In genomic region chr11:65384301-65384889, GRCh38 we compare ENCODE assay signal across 10 cellular contexts. TPM values are rescaled to one million over a fixed set of nuclear protein-coding genes. Genes with fewer than 3 reads are reported as not detected.
A peak's percentile ranks its signal among the peaks of the same experiment; 100 is the strongest.
DNase-seq lines count a peak whose midpoint lies in the region; ATAC-seq and TF ChIP-seq lines count a peak whose summit lies in the region.
"Had no signal": no experiment of that assay in that cellular context is flagged by ENCODE, and none has a peak within 500 bp of the region (broad histone marks: within the 10 kb centered on the region; RNA-seq: fewer than 3 reads in every experiment).

No MANE protein-coding gene starts in this region.

- H3K36me3 ChIP-seq in ascending aorta = no peaks in the 10 kb centered on the region
- no peaks in the 10 kb centered on the region for H3K36me3 ChIP-seq in thoracic aorta

- ATAC-seq in activated CD8-positive, alpha-beta memory T cell treated with anti-CD3 and anti-CD28 coated beads, Interleukin-2, amount 10 ng/mL, durations not matched to agents 7 days and 5 days = no peak
- ATAC-seq in thoracic aorta (ENCODE audit: insufficient number of reproducible peaks, low FRiP score, low read depth) = no peak
- ATAC-seq in sciatic nerve = no peak

- H3K4me3 Mint-ChIP-seq in activated CD8-positive, alpha-beta memory T cell treated with anti-CD3 and anti-CD28 coated beads, Interleukin-2, amount 10 ng/mL, durations not matched to agents 7 days and 5 days = peak overlapping the region; percentile 27

- H3K9me3 Mint-ChIP-seq in activated CD8-positive, alpha-beta memory T cell treated with anti-CD3 and anti-CD28 coated beads, Interleukin-2, amount 10 ng/mL, durations not matched to agents 7 days and 5 days (ENCODE audit: low read depth) = no peaks in the 10 kb centered on the region

- no peaks in the 10 kb centered on the region for H3K27me3 ChIP-seq in ascending aorta
- H3K27me3 ChIP-seq in layer of hippocampus (ENCODE audit: control insufficient read depth, insufficient read depth, low read length) = no peaks in the 10 kb centered on the region
- no peaks in the 10 kb centered on the region for H3K27me3 ChIP-seq in thoracic aorta (replicated peaks; ENCODE audit: insufficient read depth)

- peaks cover 7% of the 10 kb centered on the region for H3K36me3 Mint-ChIP-seq in activated CD8-positive, alpha-beta memory T cell treated with anti-CD3 and anti-CD28 coated beads, Interleukin-2, amount 10 ng/mL, durations not matched to agents 7 days and 5 days

- H3K4me1 Mint-ChIP-seq in activated CD8-positive, alpha-beta memory T cell treated with anti-CD3 and anti-CD28 coated beads, Interleukin-2, amount 10 ng/mL, durations not matched to agents 7 days and 5 days = peaks cover 69% of the 10 kb centered on the region

- H3K27ac Mint-ChIP-seq in activated CD8-positive, alpha-beta memory T cell treated with anti-CD3 and anti-CD28 coated beads, Interleukin-2, amount 10 ng/mL, durations not matched to agents 7 days and 5 days = peak overlapping the region; percentile 93

- H3K27ac ChIP-seq in ascending aorta (peak overlapping the region; percentile 95 to 97), layer of hippocampus (ENCODE audit: low read depth, low read length) (peak overlapping the region; percentile 68), thoracic aorta (peak overlapping the region; percentile 94 to 97)

- CTCF ChIA-PET in activated CD8-positive, alpha-beta memory T cell treated with anti-CD3 and anti-CD28 coated beads, Interleukin-2, amount 10 ng/mL, durations not matched to agents 7 days and 5 days (lab: Charles Lee) = interaction anchor here (1.0 to 3.5 kb wide), 4 partner anchors 32 to 156 kb away, joined by 3 to 22 read pairs (median 4); no protein-coding TSS in a partner anchor

- intact Hi-C loops in ascending aorta (cut with DNase I) = loop anchor here (5.0 kb wide), 1 partner anchor 188 kb away; the partner anchor contains the start of genes FAM89B and ZNRD2
- intact Hi-C loops in sciatic nerve (cut with DNase I) = loop anchor here (5.0 kb wide), 1 partner anchor 33 kb away; no protein-coding TSS in a partner anchor

- no peaks in the 10 kb centered on the region for H3K27me3 Mint-ChIP-seq in activated CD8-positive, alpha-beta memory T cell treated with anti-CD3 and anti-CD28 coated beads, Interleukin-2, amount 10 ng/mL, durations not matched to agents 7 days and 5 days

- DNase-seq in activated CD8-positive, alpha-beta memory T cell treated with anti-CD3 and anti-CD28 coated beads, Interleukin-2, amount 10 ng/mL, durations not matched to agents 7 days and 5 days = no peak
- no peak for DNase-seq in activated CD8-positive, alpha-beta memory T cell treated with anti-CD3 and anti-CD28 coated beads, Interleukin-2, amount 50 U/mL, for 48 hours
- DNase-seq in ascending aorta (ENCODE audit: low spot score in 2 of 2) (no peak), thoracic aorta (ENCODE audit: low spot score) (no peak), AG08396 (ENCODE audit: low spot score) (no peak), sciatic nerve (ENCODE audit: low spot score) (no peak), NCI-H526 treated with DMSO at 0.1 percent for 48 hours (lab: John Stamatoyannopoulos, UW) (no peak)
- DNase-seq: activated effector memory CD4-positive, alpha-beta T cell treated with anti-CD3 and anti-CD28 coated beads, Interleukin-2, amount 50 U/mL, for 16 hours; NCI-H2081 had no signal

- H3K4me3 ChIP-seq in ascending aorta (no peak overlapping the region), thoracic aorta (no peak overlapping the region)

- no peaks in the 10 kb centered on the region for H3K9me3 ChIP-seq in ascending aorta
- H3K9me3 ChIP-seq in thoracic aorta = no peaks in the 10 kb centered on the region

- H3K4me1 ChIP-seq in ascending aorta = peaks cover 13 to 47% of the 10 kb centered on the region in 2 donors
- peaks cover 28 to 70% of the 10 kb centered on the region in 2 donors for H3K4me1 ChIP-seq in thoracic aorta (ENCODE audit: control insufficient read depth in 1 of 2, low read depth in 2 of 2)

- TF ChIP-seq CTCF in ascending aorta (IDR thresholded peaks at IDR 0.05) (no peak), thoracic aorta (IDR thresholded peaks at IDR 0.05) (no peak)

RNA-seq across cellular contexts. Expression of gene SLC25A45, which starts 1.9 kb away (rescaled TPM):
- 10 to 100 TPM; 19.4 to 25.1 TPM for total RNA-seq in activated CD8-positive, alpha-beta memory T cell treated with anti-CD3 and anti-CD28 coated beads, Interleukin-2, amount 10 ng/mL, durations not matched to agents 7 days and 5 days
- total RNA-seq in ascending aorta (11.4 TPM), thoracic aorta (10 to 100 TPM; 19.0 to 26.7 TPM), sciatic nerve (12.0 TPM)

RNA-seq across cellular contexts. Expression of gene FRMD8, which starts 2.0 kb away (rescaled TPM):
- total RNA-seq in activated CD8-positive, alpha-beta memory T cell treated with anti-CD3 and anti-CD28 coated beads, Interleukin-2, amount 10 ng/mL, durations not matched to agents 7 days and 5 days = 10 to 100 TPM; 52.0 to 56.7 TPM
- total RNA-seq in ascending aorta (99.3 TPM), thoracic aorta (10 to 100 TPM; 45.2 to 45.9 TPM), sciatic nerve (65.9 TPM)

RNA-seq across cellular contexts. Expression of gene TIGD3, which starts 29.8 kb away (rescaled TPM):
- 1 to 10 TPM; 1.1 TPM for total RNA-seq in activated CD8-positive, alpha-beta memory T cell treated with anti-CD3 and anti-CD28 coated beads, Interleukin-2, amount 10 ng/mL, durations not matched to agents 7 days and 5 days
- total RNA-seq in ascending aorta = not detected
- total RNA-seq in thoracic aorta = not detected
- not detected for total RNA-seq in sciatic nerve

RNA-seq across cellular contexts. Expression of gene NEAT1, which starts 38.2 kb away (rescaled TPM):
- total RNA-seq in activated CD8-positive, alpha-beta memory T cell treated with anti-CD3 and anti-CD28 coated beads, Interleukin-2, amount 10 ng/mL, durations not matched to agents 7 days and 5 days = 100 to 1,000 TPM; 525 to 618 TPM
- total RNA-seq in ascending aorta (180 TPM), thoracic aorta (1,000 to 10,000 TPM in 1 of 2 donors, 100 to 1,000 TPM in 1; 848 to 1,659 TPM), sciatic nerve (1,255 TPM)

RNA-seq across cellular contexts. Expression of gene DPF2, which starts 50.7 kb away (rescaled TPM):
- 10 to 100 TPM; 81.4 to 87.2 TPM for total RNA-seq in activated CD8-positive, alpha-beta memory T cell treated with anti-CD3 and anti-CD28 coated beads, Interleukin-2, amount 10 ng/mL, durations not matched to agents 7 days and 5 days
- total RNA-seq in ascending aorta (70.9 TPM), thoracic aorta (10 to 100 TPM; 33.3 to 49.4 TPM), sciatic nerve (62.5 TPM)
